Comparison of ENCODE assay signal across 2 cellular contexts in genomic region chr6:42509765-42510164, GRCh38.
TF ChIP-seq lines count a peak whose summit lies in the region.

No MANE protein-coding gene starts in this region.

TF ChIP-seq in SK-N-SH, 30 proteins besides CTCF, POLR2A, EP300 and RAD21 (continued from another document):
- TF ChIP-seq REST (IDR thresholded peaks at IDR 0.05; ENCODE audit: low read depth, low read length) (no peak), FOSL2 (IDR thresholded peaks at IDR 0.05; ENCODE audit: borderline replicate concordance, low read depth) (no peak), SIN3A (IDR thresholded peaks at IDR 0.05; ENCODE audit: borderline replicate concordance, low read depth, low read length) (no peak), USF2 (IDR thresholded peaks at IDR 0.05; ENCODE audit: borderline replicate concordance, low read depth, low read length) (no peak), NFIC (IDR thresholded peaks at IDR 0.05; ENCODE audit: borderline replicate concordance) (no peak), MAX (IDR thresholded peaks at IDR 0.05; ENCODE audit: low read depth) (no peak), JUND (IDR thresholded peaks at IDR 0.05) (no peak)
TF ChIP-seq in SK-N-SH: peak in this region for 0.

TF ChIP-seq in SK-N-SH treated with all-trans-retinoic acid at 6 μM for 48 hours, 23 proteins besides CTCF, POLR2A, EP300 and RAD21 (continued from another document):
- TF ChIP-seq PATZ1 (CRISPR knock-in tag; IDR thresholded peaks at IDR 0.05; ENCODE audit: borderline replicate concordance) (no peak), ZNF565 (CRISPR knock-in tag; conservative IDR thresholded peaks at IDR 0.05; ENCODE audit: low read depth) (no peak), ZFP30 (CRISPR knock-in tag; IDR thresholded peaks at IDR 0.05) (no peak), CREB5 (CRISPR knock-in tag; IDR thresholded peaks at IDR 0.05; ENCODE audit: low read depth) (no peak), ZC3H10 (CRISPR knock-in tag; IDR thresholded peaks at IDR 0.05) (no peak), ZNF8 (CRISPR knock-in tag; IDR thresholded peaks at IDR 0.05) (no peak), ARNTL (CRISPR knock-in tag; IDR thresholded peaks at IDR 0.05; ENCODE audit: borderline replicate concordance, low read depth) (no peak), GLIS3 (CRISPR knock-in tag; IDR thresholded peaks at IDR 0.05) (no peak)
